9 cellular contexts compared by ENCODE assay signal in the genomic region with DNA sequence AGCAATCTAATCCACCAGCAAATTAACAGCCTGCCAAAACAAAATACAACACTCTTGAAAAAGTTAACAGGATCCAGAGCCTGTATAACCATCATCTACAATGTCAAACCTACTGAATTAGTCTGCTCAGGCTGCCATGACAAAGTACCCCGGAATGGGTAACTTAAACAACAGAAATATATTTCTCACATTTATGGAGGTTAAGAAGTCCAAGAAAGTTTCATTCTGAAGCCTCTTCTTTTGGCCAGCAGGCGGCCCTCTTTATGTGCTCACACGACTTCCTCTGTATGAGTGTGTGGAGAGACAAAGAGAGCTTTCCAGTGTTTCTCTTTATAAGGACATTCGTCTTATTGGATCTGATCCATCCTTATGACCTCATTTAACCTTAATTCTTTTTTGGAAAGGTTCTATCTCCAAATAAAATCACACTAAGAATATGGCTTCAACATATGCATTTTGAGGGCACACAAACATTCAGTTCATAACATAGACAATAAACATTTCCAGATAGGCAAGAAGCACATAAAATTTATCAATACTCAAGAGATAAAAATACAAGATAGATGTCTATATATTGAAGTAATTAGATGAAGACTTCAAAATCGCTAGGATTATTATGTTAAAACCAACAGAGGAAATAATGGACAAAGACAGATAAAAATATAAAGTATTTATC. TPM values are rescaled to one million over a fixed set of nuclear protein-coding genes. Genes with fewer than 3 reads are reported as not detected.
DNase-seq lines count a peak whose midpoint lies in the region; ATAC-seq, FAIRE-seq and TF ChIP-seq lines count a peak whose summit lies in the region.
"Had no signal": no experiment of that assay in that cellular context is flagged by ENCODE, and none has a peak within 500 bp of the region (broad histone marks: within the 10 kb centered on the region; RNA-seq: fewer than 3 reads in every experiment).

No MANE protein-coding gene starts in this region.

- DNase-seq in COLO668 (lab: John Stamatoyannopoulos, UW; ENCODE audit: unreplicated experiment) (peak; percentile 4), GM19240 (ENCODE audit: insufficient read length, low spot score) (peak; percentile 8), NB4 (ENCODE audit: low read depth) (peak; percentile 28), GM12878 (ENCODE audit: low read depth, low spot score) (no peak), islet precursor cell (peak; percentile 71), testis (peak; percentile 74), GOT3 (lab: John Stamatoyannopoulos, UW) (no peak)

- 0% methylated on average over 5 of the region's 5 CpGs for WGBS in GM12878 (ENCODE audit: insufficient coverage, insufficient replicate concordance, low lambda C conversion rate, missing lambda C conversion rate)
- 53 to 56% methylated on average over 5 of the region's 5 CpGs for WGBS in testis, 2 donors

- H3K4me2 ChIP-seq in GM12878 (ENCODE audit: control insufficient read depth, insufficient read depth), result no peak overlapping the region

- no peak overlapping the region for H3K9ac ChIP-seq in GM12878 (ENCODE audit: control insufficient read depth, insufficient read depth, low read length)

- no peak for FAIRE-seq in GM12878 (lab: Jason Lieb, UNC)

- no peaks in the 10 kb centered on the region for H3K4me1 ChIP-seq in GM12878 (ENCODE audit: control insufficient read depth, insufficient read depth, low read length)
- peaks cover 2% of the 10 kb centered on the region for H3K4me1 ChIP-seq in testis

- TF ChIP-seq POLR2A in NB4 (IDR thresholded peaks at IDR 0.05; ENCODE audit: extremely low read depth, insufficient read length) (no peak), GM12878 (IDR thresholded peaks at IDR 0.05; ENCODE audit: low read depth, low read length) (no peak), testis (IDR thresholded peaks at IDR 0.05) (no peak)

- SMC1A ChIA-PET in GM12878 (lab: Charles Lee; ENCODE audit: uncharacterized antibody, unreplicated experiment), result interaction anchor here (1.3 to 1.5 kb wide), 2 partner anchors 42 to 298 kb away, joined by 4 read pairs; no protein-coding TSS in a partner anchor

- TF ChIP-seq RAD21 in GM12878 (IDR thresholded peaks at IDR 0.05; ENCODE audit: insufficient read depth, low read depth, low read length), result peak; percentile 31; the same call in 1 of the 2 replicates

- H3K9me3 ChIP-seq in GM12878 (replicated peaks; ENCODE audit: control insufficient read depth, insufficient read depth, low read length) (no peaks in the 10 kb centered on the region), testis (no peaks in the 10 kb centered on the region)
- H3K9me3 ChIP-seq: neutrophil had no signal

- TF ChIP-seq CTCF in NB4 (IDR thresholded peaks at IDR 0.05; ENCODE audit: low read depth, low read length) (peak; percentile 41), GM12878 (IDR thresholded peaks at IDR 0.05 in 2 of 3, conservative IDR thresholded peaks at IDR 0.05 in 1 of 3; ENCODE audit: control insufficient read depth in 2 of 3, extremely low read depth in 1 of 3, insufficient read depth in 1 of 3, low read depth in 3 of 3, low read length in 3 of 3) (peak; percentile 37 to 57 (median 50)), testis (IDR thresholded peaks at IDR 0.05) (peak; percentile 56 to 67 (median 58))

- TF ChIP-seq EP300 in GM12878 (IDR thresholded peaks at IDR 0.05; ENCODE audit: borderline replicate concordance in 1 of 2, control insufficient read depth in 1 of 2, low read depth in 2 of 2, low read length in 2 of 2), result no peak

- H4K20me1 ChIP-seq in GM12878 (ENCODE audit: control insufficient read depth, insufficient read depth), result no peaks in the 10 kb centered on the region

- ATAC-seq in GM12878 (peak; percentile 70), HG03175 (IDR thresholded peaks at IDR 0.05; ENCODE audit: unreplicated experiment) (no peak)

- H3K4me3 ChIP-seq in NB4 (ENCODE audit: low read depth, low read length) (no peak overlapping the region), GM12878 (no peak overlapping the region), testis (no peak overlapping the region)

- intact Hi-C loops in GM12878 (cut with micrococcal nuclease; ENCODE audit: unreplicated experiment) (no loop called here), testis (cut with DNase I; ENCODE audit: low total_unique reads) (no loop called here)

- no TSS peak for BruUV-seq in GM12878 (replicated peaks; lab: Mats Ljungman, UMichigan)

- H2AFZ ChIP-seq in GM12878 (ENCODE audit: control insufficient read depth, low read depth, low read length), result no peak overlapping the region

- RAD21 ChIA-PET in GM12878 (lab: Charles Lee; ENCODE audit: unreplicated experiment), result no interaction called here

- H3K27ac ChIP-seq in GM12878 (ENCODE audit: control insufficient read depth, insufficient read depth), result no peak overlapping the region
- no peak overlapping the region for H3K27ac ChIP-seq in testis
- H3K27ac ChIP-seq: neutrophil had no signal

- no peaks in the 10 kb centered on the region for H3K79me2 ChIP-seq in GM12878 (ENCODE audit: control insufficient read depth, insufficient read depth, low read length)

- no peaks in the 10 kb centered on the region for H3K27me3 ChIP-seq in GM12878 (replicated peaks in 1 of 2; ENCODE audit: control insufficient read depth in 2 of 2, insufficient read depth in 2 of 2, low read length in 1 of 2)
- no peaks in the 10 kb centered on the region for H3K27me3 ChIP-seq in testis

- CTCF ChIA-PET in GM12878 (lab: Yijun Ruan, JAX), result interaction anchor here (0.5 to 1.3 kb wide), 6 partner anchors 15 to 305 kb away, joined by 3 to 5 read pairs (median 3); no protein-coding TSS in a partner anchor

- in situ Hi-C loops in GM12878 (cut with MboI), result no loop called here

- H3K36me3 ChIP-seq in GM12878 (ENCODE audit: control insufficient read depth in 2 of 2, insufficient read depth in 2 of 2, low read length in 1 of 2), result no peaks in the 10 kb centered on the region
- no peaks in the 10 kb centered on the region for H3K36me3 ChIP-seq in testis (ENCODE audit: low read depth, missing control alignments)
- H3K36me3 ChIP-seq: neutrophil had no signal

- POLR2A ChIA-PET in GM12878 (lab: Charles Lee), result no interaction called here

TF ChIP-seq in GM12878, 131 proteins besides CTCF, POLR2A, EP300 and RAD21:
- TF ChIP-seq, protein P1, sequence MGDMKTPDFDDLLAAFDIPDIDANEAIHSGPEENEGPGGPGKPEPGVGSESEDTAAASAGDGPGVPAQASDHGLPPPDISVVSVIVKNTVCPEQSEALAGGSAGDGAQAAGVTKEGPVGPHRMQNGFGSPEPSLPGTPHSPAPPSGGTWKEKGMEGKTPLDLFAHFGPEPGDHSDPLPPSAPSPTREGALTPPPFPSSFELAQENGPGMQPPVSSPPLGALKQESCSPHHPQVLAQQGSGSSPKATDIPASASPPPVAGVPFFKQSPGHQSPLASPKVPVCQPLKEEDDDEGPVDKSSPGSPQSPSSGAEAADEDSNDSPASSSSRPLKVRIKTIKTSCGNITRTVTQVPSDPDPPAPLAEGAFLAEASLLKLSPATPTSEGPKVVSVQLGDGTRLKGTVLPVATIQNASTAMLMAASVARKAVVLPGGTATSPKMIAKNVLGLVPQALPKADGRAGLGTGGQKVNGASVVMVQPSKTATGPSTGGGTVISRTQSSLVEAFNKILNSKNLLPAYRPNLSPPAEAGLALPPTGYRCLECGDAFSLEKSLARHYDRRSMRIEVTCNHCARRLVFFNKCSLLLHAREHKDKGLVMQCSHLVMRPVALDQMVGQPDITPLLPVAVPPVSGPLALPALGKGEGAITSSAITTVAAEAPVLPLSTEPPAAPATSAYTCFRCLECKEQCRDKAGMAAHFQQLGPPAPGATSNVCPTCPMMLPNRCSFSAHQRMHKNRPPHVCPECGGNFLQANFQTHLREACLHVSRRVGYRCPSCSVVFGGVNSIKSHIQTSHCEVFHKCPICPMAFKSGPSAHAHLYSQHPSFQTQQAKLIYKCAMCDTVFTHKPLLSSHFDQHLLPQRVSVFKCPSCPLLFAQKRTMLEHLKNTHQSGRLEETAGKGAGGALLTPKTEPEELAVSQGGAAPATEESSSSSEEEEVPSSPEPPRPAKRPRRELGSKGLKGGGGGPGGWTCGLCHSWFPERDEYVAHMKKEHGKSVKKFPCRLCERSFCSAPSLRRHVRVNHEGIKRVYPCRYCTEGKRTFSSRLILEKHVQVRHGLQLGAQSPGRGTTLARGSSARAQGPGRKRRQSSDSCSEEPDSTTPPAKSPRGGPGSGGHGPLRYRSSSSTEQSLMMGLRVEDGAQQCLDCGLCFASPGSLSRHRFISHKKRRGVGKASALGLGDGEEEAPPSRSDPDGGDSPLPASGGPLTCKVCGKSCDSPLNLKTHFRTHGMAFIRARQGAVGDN (IDR thresholded peaks at IDR 0.05), result no peak
- TF ChIP-seq SMC3 (IDR thresholded peaks at IDR 0.05; ENCODE audit: borderline replicate concordance, low read length), result peak; percentile 47; the same call in 1 of the 2 replicates
- no peak for TF ChIP-seq SP1 (IDR thresholded peaks at IDR 0.05; ENCODE audit: low read depth, low read length)
- TF ChIP-seq NR2C2 (IDR thresholded peaks at IDR 0.05; ENCODE audit: borderline replicate concordance, control insufficient read depth, insufficient read length, low read depth), result no peak
- no peak for TF ChIP-seq RUNX3 (IDR thresholded peaks at IDR 0.05; ENCODE audit: low read length)

RNA-seq across cellular contexts. Expression of a gene that starts 5.9 kb away (rescaled TPM):
- total RNA-seq in GM12878 (2013; cell fraction: nucleolus; rRNA removed), result not detected in 2 replicates
- total RNA-seq in GM12878 (2014; rRNA removed) (0.16 TPM in 1 of 2 replicates, not detected in the other), GM12878 (2014; rRNA removed; fragmentation: Illumina TruSeq; extraction: Trizol) (0.04 TPM in 1 of 2 replicates, not detected in the other), GM12878 (2021) (not detected in 2 replicates), testis (10 to 100 TPM; 14.9 to 20.7 TPM)
- polyA plus RNA-seq in GM12878 (2011; ENCODE audit: low read depth), result not detected
- polyA plus RNA-seq in GM12878 (2011; rRNA removed) (5.3 and 9.5 TPM in 2 replicates), GM12878 (2014; fragmentation: Illumina TruSeq; extraction: Trizol) (0.03 TPM in 1 of 2 replicates, not detected in the other), GM12878 (2014; fragmentation: Nextera tagmentation; extraction: Ambion mirVana) (under 1 TPM; 0.05 to 0.11 TPM), GM12878 (2014; rRNA removed) (not detected in 2 replicates), GM12878 (2016; fragmentation: Nextera tagmentation; extraction: Ambion mirVana) (not detected), testis (ENCODE audit: insufficient read depth, low read depth, low replicate concordance) (27.2 TPM)
- polyA plus RNA-seq in GM12878 (2011; cell fraction: cytosol; rRNA removed), result 2.8 and 2.9 TPM in 2 replicates
- polyA plus RNA-seq in GM12878 (2011; cell fraction: nucleus; rRNA removed), result 3.1 and 3.3 TPM in 2 replicates
- polyA plus RNA-seq in GM12878 (2012), result not detected in 2 replicates
- polyA minus RNA-seq in GM12878 (2011; rRNA and poly(A)+ RNA removed), result 6.4 and 6.6 TPM in 2 replicates
- polyA minus RNA-seq in GM12878 (2011; cell fraction: cytosol; rRNA and poly(A)+ RNA removed), result 1.8 and 2.1 TPM in 2 replicates
- 12.3 and 18.2 TPM in 2 replicates for polyA minus RNA-seq in GM12878 (2011; cell fraction: nucleus; rRNA and poly(A)+ RNA removed)

Comparison
In these comparisons a context has a peak if more than half of its experiments do, and no peak if none do; other contexts are left out.
1. DNase-seq: peak in COLO668 (single experiment), GM19240 (single experiment), NB4 (single experiment), islet precursor cell (single experiment) and testis (single experiment); none in GM12878 (single experiment) and GOT3 (single experiment).
2. RNA of a gene that starts 5.9 kb away (total RNA-seq): 14.9 to 20.7 TPM in testis; 0.04 to 0.16 TPM in GM12878; every median in the first group is over 10 times any median in the second.
3. Peak in every context shown above with its lines, with median percentiles within 50 percentile points of each other: CTCF ChIP-seq.